11 cellular contexts compared by ENCODE assay signal in the genomic region with DNA sequence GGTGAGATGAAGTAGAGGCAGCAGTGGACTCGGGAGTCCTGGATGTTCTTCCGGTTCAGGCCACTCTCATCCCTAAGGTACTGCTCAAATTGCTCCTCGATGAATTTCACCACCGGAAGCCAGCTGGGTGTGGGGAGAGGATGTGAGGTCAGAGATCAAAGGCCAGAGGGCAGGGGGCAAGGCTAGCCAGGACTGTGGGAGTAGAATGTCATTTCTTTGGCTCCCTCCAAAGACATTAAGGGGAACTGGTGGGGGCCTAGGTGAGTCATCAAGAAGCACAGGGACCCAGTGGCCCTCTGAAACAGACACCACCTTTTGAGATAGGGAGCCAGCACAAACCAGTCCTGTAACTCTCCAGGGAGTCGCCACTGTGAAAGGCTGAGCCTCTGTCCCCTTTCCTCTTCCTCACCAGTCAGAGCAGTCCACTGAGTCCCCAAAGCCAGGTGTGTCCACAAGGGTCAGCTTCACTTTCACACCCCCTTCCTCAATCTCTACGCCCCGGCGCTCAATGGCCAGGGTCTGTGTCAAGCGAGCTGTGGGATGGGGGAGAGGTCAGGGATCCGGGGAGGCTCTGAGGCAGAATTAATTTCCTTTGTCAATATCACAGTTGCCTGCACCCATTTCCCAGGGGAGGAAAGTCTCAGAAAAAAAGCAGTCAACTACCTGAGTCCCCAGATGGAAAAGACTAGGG. TPM values are rescaled to one million over a fixed set of nuclear protein-coding genes. Genes with fewer than 3 reads are reported as not detected.
DNase-seq lines count a peak whose midpoint lies in the region; ATAC-seq and TF ChIP-seq lines count a peak whose summit lies in the region.
"Had no signal": no experiment of that assay in that cellular context is flagged by ENCODE, and none has a peak within 500 bp of the region (broad histone marks: within the 10 kb centered on the region; RNA-seq: fewer than 3 reads in every experiment).

No MANE protein-coding gene starts in this region.

- 71 to 85% methylated on average over 10 of the region's 10 CpGs for WGBS in body of pancreas, 2 donors

- peak overlapping the region; percentile 86 for H3K27ac ChIP-seq in CD4-positive, alpha-beta memory T cell (ENCODE audit: low read depth, low read length)
- H3K27ac ChIP-seq in HUES48 (ENCODE audit: low read depth, low read length) (peak overlapping the region; percentile 12), body of pancreas (no peak overlapping the region)

- peaks cover 0 to 5% (median 0%) of the 10 kb centered on the region in 8 donors for H3K9me3 Mint-ChIP-seq in CD4-positive, alpha-beta memory T cell
- no peaks in the 10 kb centered on the region for H3K9me3 Mint-ChIP-seq in activated T-cell treated with anti-CD3 and anti-CD28 coated beads, Interleukin-2, amount 50 U/mL, for 24 hours
- no peaks in the 10 kb centered on the region for H3K9me3 Mint-ChIP-seq in naive thymus-derived CD8-positive, alpha-beta T cell

- no peaks in the 10 kb centered on the region for H3K27me3 Mint-ChIP-seq in CD4-positive, alpha-beta memory T cell
- no peaks in the 10 kb centered on the region for H3K27me3 Mint-ChIP-seq in activated T-cell treated with anti-CD3 and anti-CD28 coated beads, Interleukin-2, amount 50 U/mL, for 24 hours
- H3K27me3 Mint-ChIP-seq in naive thymus-derived CD8-positive, alpha-beta T cell, result no peaks in the 10 kb centered on the region

- H3K9me3 ChIP-seq in CD4-positive, alpha-beta memory T cell (ENCODE audit: control insufficient read depth in 1 of 2, low read length in 2 of 2), result no peaks in the 10 kb centered on the region
- H3K9me3 ChIP-seq in HUES48 (ENCODE audit: control insufficient read depth, insufficient read depth, low read length) (no peaks in the 10 kb centered on the region), body of pancreas (no peaks in the 10 kb centered on the region)

- peak in 1 of 5 donors; percentile 70 for DNase-seq in CD4-positive, alpha-beta memory T cell
- no peak for DNase-seq in activated T-cell treated with anti-CD3 and anti-CD28 coated beads, Interleukin-2, amount 50 U/mL, for 24 hours
- DNase-seq in naive thymus-derived CD8-positive, alpha-beta T cell, result peak in 1 of 10 donors; percentile 6
- DNase-seq in GM19240 (ENCODE audit: insufficient read length, low spot score) (no peak), AML-193 (lab: John Stamatoyannopoulos, UW) (no peak), body of pancreas (no peak)
- DNase-seq: glutamatergic neuron had no signal

- H3K4me3 Mint-ChIP-seq in CD4-positive, alpha-beta memory T cell, result peak overlapping the region; percentile 82 to 97 (median 91)
- H3K4me3 Mint-ChIP-seq in activated T-cell treated with anti-CD3 and anti-CD28 coated beads, Interleukin-2, amount 50 U/mL, for 24 hours, result peak overlapping the region; percentile 90
- peak overlapping the region; percentile 84 to 100 (median 96) for H3K4me3 Mint-ChIP-seq in naive thymus-derived CD8-positive, alpha-beta T cell

- intact Hi-C loops in CD4-positive, alpha-beta memory T cell (cut with micrococcal nuclease), result loop anchor here (1.0 kb wide), 2 partner anchors 14 to 28 kb away; partner anchors contain the start of gene ZNF48
- intact Hi-C loops in body of pancreas (cut with DNase I), result no loop called here

- no peak overlapping the region for H3K9ac ChIP-seq in HUES48 (ENCODE audit: low read depth, low read length)

- peaks cover 35 to 79% (median 53%) of the 10 kb centered on the region in 4 donors for H3K4me1 Mint-ChIP-seq in CD4-positive, alpha-beta memory T cell
- peaks cover 59% of the 10 kb centered on the region for H3K4me1 Mint-ChIP-seq in activated T-cell treated with anti-CD3 and anti-CD28 coated beads, Interleukin-2, amount 50 U/mL, for 24 hours (ENCODE audit: low read depth)
- H3K4me1 Mint-ChIP-seq in naive thymus-derived CD8-positive, alpha-beta T cell, result peaks cover 31 to 73% (median 72%) of the 10 kb centered on the region in 4 donors

- POLR2A ChIA-PET in CD4-positive, alpha-beta memory T cell (lab: Charles Lee; ENCODE audit: partially characterized antibody), result interaction anchor here (1.3 to 11.2 kb wide), 10 partner anchors 13 to 277 kb away, joined by 4 to 540 read pairs (median 18); partner anchors contain the start of genes CD2BP2, CORO1A, DCTPP1 and FBRS
- POLR2A ChIA-PET in naive thymus-derived CD8-positive, alpha-beta T cell (lab: Charles Lee), result interaction anchor here (0.6 to 8.4 kb wide), 16 partner anchors 8 to 786 kb away, joined by 3 to 166 read pairs (median 12); partner anchors contain the start of genes CD2BP2, CORO1A, TBC1D10B and YPEL3

- H3K4me3 ChIP-seq in CD4-positive, alpha-beta memory T cell (ENCODE audit: low read length in 2 of 2), result peak overlapping the region; percentile 86 to 88
- H3K4me3 ChIP-seq in HUES48 (ENCODE audit: low read depth, low read length) (no peak overlapping the region), body of pancreas (no peak overlapping the region)

- peak overlapping the region; percentile 97 to 100 (median 100) for H3K27ac Mint-ChIP-seq in CD4-positive, alpha-beta memory T cell
- H3K27ac Mint-ChIP-seq in activated T-cell treated with anti-CD3 and anti-CD28 coated beads, Interleukin-2, amount 50 U/mL, for 24 hours, result peak overlapping the region; percentile 93
- peak overlapping the region; percentile 96 to 100 (median 100) for H3K27ac Mint-ChIP-seq in naive thymus-derived CD8-positive, alpha-beta T cell

- TF ChIP-seq POLR2A in body of pancreas (IDR thresholded peaks at IDR 0.05), result no peak

- peaks cover 12 to 29% of the 10 kb centered on the region in 2 donors for H3K36me3 Mint-ChIP-seq in CD4-positive, alpha-beta memory T cell
- H3K36me3 Mint-ChIP-seq in activated T-cell treated with anti-CD3 and anti-CD28 coated beads, Interleukin-2, amount 50 U/mL, for 24 hours (ENCODE audit: low read depth), result peaks cover 50% of the 10 kb centered on the region
- H3K36me3 Mint-ChIP-seq in naive thymus-derived CD8-positive, alpha-beta T cell, result peaks cover 0 to 15% (median 6%) of the 10 kb centered on the region in 3 donors

- CTCF ChIA-PET in CD4-positive, alpha-beta memory T cell (lab: Charles Lee; ENCODE audit: partially characterized antibody), result interaction anchor here (2.3 to 3.6 kb wide), 3 partner anchors 10 to 30 kb away, joined by 5 to 33 read pairs (median 24); partner anchors contain the start of genes TBC1D10B and ZNF48

- no peak for TF ChIP-seq CTCF in body of pancreas (IDR thresholded peaks at IDR 0.05)

- ATAC-seq in naive thymus-derived CD8-positive, alpha-beta T cell, result no peak
- ATAC-seq in HG02610 (IDR thresholded peaks at IDR 0.05; ENCODE audit: unreplicated experiment), result no peak
- no peak for ATAC-seq in body of pancreas

- peaks cover 69% of the 10 kb centered on the region for H3K4me1 ChIP-seq in CD4-positive, alpha-beta memory T cell (ENCODE audit: insufficient read depth, low read length)
- H3K4me1 ChIP-seq in HUES48 (ENCODE audit: control insufficient read depth, insufficient read depth, low read length) (peaks cover 6% of the 10 kb centered on the region), body of pancreas (peaks cover 14% of the 10 kb centered on the region)

- peaks cover 6% of the 10 kb centered on the region for H3K36me3 ChIP-seq in CD4-positive, alpha-beta memory T cell (ENCODE audit: insufficient read depth, low read length)
- no peaks in the 10 kb centered on the region for H3K36me3 ChIP-seq in HUES48 (ENCODE audit: control insufficient read depth, insufficient read depth, low read length)
- no peaks in the 10 kb centered on the region for H3K36me3 ChIP-seq in body of pancreas (replicated peaks in 1 of 2; ENCODE audit: insufficient read depth in 1 of 2, low read depth in 2 of 2)

- H3K27me3 ChIP-seq in CD4-positive, alpha-beta memory T cell (ENCODE audit: insufficient read depth, low read length), result no peaks in the 10 kb centered on the region
- H3K27me3 ChIP-seq in HUES48 (ENCODE audit: control insufficient read depth, insufficient read depth, low read length) (no peaks in the 10 kb centered on the region), body of pancreas (no peaks in the 10 kb centered on the region)

RNA-seq across cellular contexts. Expression of gene SEPTIN1, which starts 0.9 kb away (rescaled TPM):
- 100 to 1,000 TPM; 198 to 206 TPM for total RNA-seq in CD4-positive, alpha-beta memory T cell
- 100 to 1,000 TPM; 210 to 212 TPM for polyA plus RNA-seq in CD4-positive, alpha-beta memory T cell
- 100 to 1,000 TPM; 216 to 222 TPM for total RNA-seq in naive thymus-derived CD8-positive, alpha-beta T cell
- 100 to 1,000 TPM; 178 to 249 (median 242) TPM for polyA plus RNA-seq in naive thymus-derived CD8-positive, alpha-beta T cell
- total RNA-seq in body of pancreas, result under 1 TPM; 0.26 to 0.33 TPM
- total RNA-seq: cerebellum, Daoy had no signal

RNA-seq across cellular contexts. Expression of gene MYL11, which starts 6.9 kb away (rescaled TPM):
- 1 to 10 TPM in 1 of 2 experiments, not detected in 1; 1.3 TPM for total RNA-seq in CD4-positive, alpha-beta memory T cell
- 1 to 10 TPM in 1 of 2 donors, not detected in 1; 1.1 TPM for polyA plus RNA-seq in CD4-positive, alpha-beta memory T cell
- total RNA-seq in naive thymus-derived CD8-positive, alpha-beta T cell, result 1 to 10 TPM in 1 of 2 experiments, not detected in 1; 1.9 TPM
- 1 to 10 TPM in 2 of 3 donors, not detected in 1; 1.1 to 4.2 TPM for polyA plus RNA-seq in naive thymus-derived CD8-positive, alpha-beta T cell
- total RNA-seq in body of pancreas, result not detected
- total RNA-seq: Daoy had no signal

RNA-seq across cellular contexts. Expression of gene TBC1D10B, which starts 11.2 kb away (rescaled TPM):
- 10 to 100 TPM; 47.0 to 55.3 TPM for total RNA-seq in CD4-positive, alpha-beta memory T cell
- 10 to 100 TPM in 1 of 2 donors, 1 to 10 TPM in 1; 8.5 to 16.1 TPM for polyA plus RNA-seq in CD4-positive, alpha-beta memory T cell
- 10 to 100 TPM; 32.9 to 36.9 TPM for total RNA-seq in naive thymus-derived CD8-positive, alpha-beta T cell
- 10 to 100 TPM in 1 of 3 donors, 1 to 10 TPM in 2; 6.6 to 10.5 (median 7.3) TPM for polyA plus RNA-seq in naive thymus-derived CD8-positive, alpha-beta T cell
- 10 to 100 TPM; 17.9 to 22.1 TPM for total RNA-seq in body of pancreas

RNA-seq across cellular contexts. Expression of gene ZNF48, which starts 13.7 kb away (rescaled TPM):
- 10 to 100 TPM; 15.8 to 16.7 TPM for total RNA-seq in CD4-positive, alpha-beta memory T cell
- polyA plus RNA-seq in CD4-positive, alpha-beta memory T cell, result 10 to 100 TPM in 1 of 2 donors, 1 to 10 TPM in 1; 5.5 to 10.7 TPM
- total RNA-seq in naive thymus-derived CD8-positive, alpha-beta T cell, result 10 to 100 TPM; 12.7 to 14.3 TPM
- polyA plus RNA-seq in naive thymus-derived CD8-positive, alpha-beta T cell, result 10 to 100 TPM in 1 of 3 donors, 1 to 10 TPM in 2; 6.1 to 11.7 (median 7.5) TPM
- total RNA-seq in body of pancreas, result 10 to 100 TPM in 1 of 2 donors, 1 to 10 TPM in 1; 9.3 to 12.2 TPM

RNA-seq across cellular contexts. Expression of gene ZNF771, which starts 25.9 kb away (rescaled TPM):
- 1 to 10 TPM; 6.0 to 6.5 TPM for total RNA-seq in CD4-positive, alpha-beta memory T cell
- polyA plus RNA-seq in CD4-positive, alpha-beta memory T cell, result 1 to 10 TPM; 1.4 to 5.0 TPM
- 1 to 10 TPM; 5.5 to 7.6 TPM for total RNA-seq in naive thymus-derived CD8-positive, alpha-beta T cell
- polyA plus RNA-seq in naive thymus-derived CD8-positive, alpha-beta T cell, result 1 to 10 TPM; 2.1 to 6.7 (median 3.8) TPM
- 10 to 100 TPM; 16.6 to 18.8 TPM for total RNA-seq in body of pancreas

Comparison
In these comparisons a context has a peak if more than half of its experiments do, and no peak if none do; other contexts are left out.
1. H3K27ac ChIP-seq: peak in CD4-positive, alpha-beta memory T cell (single experiment) and HUES48 (single experiment); none in body of pancreas (0 of 4).
2. H3K4me3 ChIP-seq: peak in CD4-positive, alpha-beta memory T cell (2 of 2); none in HUES48 (single experiment) and body of pancreas (0 of 2).
3. RNA of gene SEPTIN1, which starts 0.9 kb away (total RNA-seq): 216 to 222 TPM in naive thymus-derived CD8-positive, alpha-beta T cell and 198 to 206 TPM in CD4-positive, alpha-beta memory T cell; 0.26 to 0.33 TPM in body of pancreas; every median in the first group is over 100 times any median in the second.
4. Peak in every context shown above with its lines, with median percentiles within 50 percentile points of each other: H3K27ac Mint-ChIP-seq and H3K4me3 Mint-ChIP-seq.